ENCODE assay signal across 1 cellular context in genomic region chr3:142098974-142099373, GRCh38.
TF ChIP-seq lines count a peak whose summit lies in the region.

No MANE protein-coding gene starts in this region.

TF ChIP-seq in K562, 482 proteins besides CTCF, POLR2A, EP300 and RAD21 (continued from another document and continues in another):
- TF ChIP-seq JUN (IDR thresholded peaks at IDR 0.05; ENCODE audit: borderline replicate concordance, low read depth, low read length): peak; percentile 84
- TF ChIP-seq JUN (CRISPR knock-in tag; IDR thresholded peaks at IDR 0.05; ENCODE audit: borderline replicate concordance): no peak
- no peak for TF ChIP-seq SREBF1 (IDR thresholded peaks at IDR 0.05; ENCODE audit: borderline replicate concordance, low read depth, low read length)
- TF ChIP-seq XRCC5 (IDR thresholded peaks at IDR 0.05; ENCODE audit: low read depth, low read length): no peak
- no peak for TF ChIP-seq KAT2B (IDR thresholded peaks at IDR 0.05; ENCODE audit: low read depth, low read length)
- TF ChIP-seq MTF1 (CRISPR knock-in tag; IDR thresholded peaks at IDR 0.05; ENCODE audit: borderline replicate concordance): no peak
- TF ChIP-seq CREB3L1 (IDR thresholded peaks at IDR 0.05; ENCODE audit: borderline replicate concordance, low read depth): no peak
- TF ChIP-seq SIN3B (IDR thresholded peaks at IDR 0.05; ENCODE audit: low read depth): no peak
- no peak for TF ChIP-seq HES1 (IDR thresholded peaks at IDR 0.05; ENCODE audit: low read depth)
- no peak for TF ChIP-seq MEF2A (IDR thresholded peaks at IDR 0.05; ENCODE audit: control insufficient read depth, low read depth, low read length)
- TF ChIP-seq, protein P1, sequence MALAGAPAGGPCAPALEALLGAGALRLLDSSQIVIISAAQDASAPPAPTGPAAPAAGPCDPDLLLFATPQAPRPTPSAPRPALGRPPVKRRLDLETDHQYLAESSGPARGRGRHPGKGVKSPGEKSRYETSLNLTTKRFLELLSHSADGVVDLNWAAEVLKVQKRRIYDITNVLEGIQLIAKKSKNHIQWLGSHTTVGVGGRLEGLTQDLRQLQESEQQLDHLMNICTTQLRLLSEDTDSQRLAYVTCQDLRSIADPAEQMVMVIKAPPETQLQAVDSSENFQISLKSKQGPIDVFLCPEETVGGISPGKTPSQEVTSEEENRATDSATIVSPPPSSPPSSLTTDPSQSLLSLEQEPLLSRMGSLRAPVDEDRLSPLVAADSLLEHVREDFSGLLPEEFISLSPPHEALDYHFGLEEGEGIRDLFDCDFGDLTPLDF (CRISPR knock-in tag; IDR thresholded peaks at IDR 0.05): no peak
- no peak for TF ChIP-seq MXI1 (IDR thresholded peaks at IDR 0.05; ENCODE audit: low read depth, low read length)
- TF ChIP-seq ETV6 (IDR thresholded peaks at IDR 0.05; ENCODE audit: borderline replicate concordance in 1 of 2, low read depth in 2 of 2, low read length in 1 of 2): no peak
- TF ChIP-seq ETV6 (CRISPR knock-in tag; IDR thresholded peaks at IDR 0.05; ENCODE audit: borderline replicate concordance): no peak
- TF ChIP-seq ARID1B (IDR thresholded peaks at IDR 0.05): peak; percentile 77
- TF ChIP-seq NCOA6 (IDR thresholded peaks at IDR 0.05): 0 out of 2 replicates have a peak, but pooled peaks have one; percentile 23
- TF ChIP-seq SMARCC2 (IDR thresholded peaks at IDR 0.05; ENCODE audit: low read depth): peak; percentile 51; the same call in 1 of the 2 replicates
- TF ChIP-seq DPF2 (IDR thresholded peaks at IDR 0.05): peak; percentile 85
- TF ChIP-seq FOSL1 (tag; conservative IDR thresholded peaks at IDR 0.05): peak; percentile 96
- TF ChIP-seq NCOA2 (IDR thresholded peaks at IDR 0.05; ENCODE audit: partially characterized antibody in 2 of 2): no peak
- no peak for TF ChIP-seq ZSCAN29 (IDR thresholded peaks at IDR 0.05)
- TF ChIP-seq ZC3H11A (IDR thresholded peaks at IDR 0.05; ENCODE audit: low read depth, low read length): no peak
- TF ChIP-seq ZNF778 (CRISPR knock-in tag; IDR thresholded peaks at IDR 0.05): no peak
- TF ChIP-seq NR2C1 (IDR thresholded peaks at IDR 0.05): peak; percentile 38; the same call in 1 of the 2 replicates
- no peak for TF ChIP-seq NR2C1 (tag; IDR thresholded peaks at IDR 0.05)
- TF ChIP-seq ERF (CRISPR knock-in tag; IDR thresholded peaks at IDR 0.05): no peak
- no peak for TF ChIP-seq NFE2L1 (tag; IDR thresholded peaks at IDR 0.05; ENCODE audit: borderline replicate concordance, low read depth)
- no peak for TF ChIP-seq KLF6 (CRISPR knock-in tag; IDR thresholded peaks at IDR 0.05; ENCODE audit: borderline replicate concordance)
- TF ChIP-seq HDAC6 (IDR thresholded peaks at IDR 0.05; ENCODE audit: low read depth, low read length): no peak
- TF ChIP-seq HMGN3 (IDR thresholded peaks at IDR 0.05; ENCODE audit: borderline replicate concordance, extremely low read depth, insufficient read length, low read depth, low read length): no peak
- no peak for TF ChIP-seq PTTG1 (tag; IDR thresholded peaks at IDR 0.05; ENCODE audit: low read depth)
- TF ChIP-seq TCF7L2 (IDR thresholded peaks at IDR 0.05; ENCODE audit: low read depth, low read length): no peak
- TF ChIP-seq ZNF830 (CRISPR knock-in tag; IDR thresholded peaks at IDR 0.05): no peak
- TF ChIP-seq, protein P2, sequence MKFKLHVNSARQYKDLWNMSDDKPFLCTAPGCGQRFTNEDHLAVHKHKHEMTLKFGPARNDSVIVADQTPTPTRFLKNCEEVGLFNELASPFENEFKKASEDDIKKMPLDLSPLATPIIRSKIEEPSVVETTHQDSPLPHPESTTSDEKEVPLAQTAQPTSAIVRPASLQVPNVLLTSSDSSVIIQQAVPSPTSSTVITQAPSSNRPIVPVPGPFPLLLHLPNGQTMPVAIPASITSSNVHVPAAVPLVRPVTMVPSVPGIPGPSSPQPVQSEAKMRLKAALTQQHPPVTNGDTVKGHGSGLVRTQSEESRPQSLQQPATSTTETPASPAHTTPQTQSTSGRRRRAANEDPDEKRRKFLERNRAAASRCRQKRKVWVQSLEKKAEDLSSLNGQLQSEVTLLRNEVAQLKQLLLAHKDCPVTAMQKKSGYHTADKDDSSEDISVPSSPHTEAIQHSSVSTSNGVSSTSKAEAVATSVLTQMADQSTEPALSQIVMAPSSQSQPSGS (CRISPR knock-in tag; IDR thresholded peaks at IDR 0.05): no peak
- TF ChIP-seq FOS (IDR thresholded peaks at IDR 0.05; ENCODE audit: extremely low read depth, insufficient read length): peak; percentile 18
- no peak; the same call in 1 of the 2 replicates for TF ChIP-seq SPI1 (IDR thresholded peaks at IDR 0.05; ENCODE audit: borderline replicate concordance, low read depth, low read length)
- TF ChIP-seq ZBTB2 (IDR thresholded peaks at IDR 0.05): no peak
- TF ChIP-seq HSF4 (CRISPR knock-in tag; IDR thresholded peaks at IDR 0.05; ENCODE audit: borderline replicate concordance): no peak
- no peak for TF ChIP-seq PRDM10 (IDR thresholded peaks at IDR 0.05; ENCODE audit: partially characterized antibody)
- no peak for TF ChIP-seq TSC22D4 (tag; IDR thresholded peaks at IDR 0.05)
- no peak for TF ChIP-seq SUPT5H (IDR thresholded peaks at IDR 0.05)
- no peak for TF ChIP-seq POLR2AphosphoS2 (IDR thresholded peaks at IDR 0.05; ENCODE audit: low read length)
- no peak for TF ChIP-seq ARID4B (CRISPR knock-in tag; IDR thresholded peaks at IDR 0.05)
- no peak for TF ChIP-seq ELK1 (CRISPR knock-in tag; IDR thresholded peaks at IDR 0.05)
- TF ChIP-seq RBM34 (IDR thresholded peaks at IDR 0.05; ENCODE audit: borderline replicate concordance, insufficient read depth, low read length): no peak
- no peak for TF ChIP-seq ZNF57 (CRISPR knock-in tag; IDR thresholded peaks at IDR 0.05)
- TF ChIP-seq FOXK1 (CRISPR knock-in tag; IDR thresholded peaks at IDR 0.05; ENCODE audit: borderline replicate concordance): no peak
- TF ChIP-seq NONO (IDR thresholded peaks at IDR 0.05; ENCODE audit: low read depth in 2 of 2, low read length in 1 of 2): no peak
- TF ChIP-seq HDAC3 (IDR thresholded peaks at IDR 0.05; ENCODE audit: borderline replicate concordance, partially characterized antibody): peak; percentile 20
- TF ChIP-seq, protein P3, sequence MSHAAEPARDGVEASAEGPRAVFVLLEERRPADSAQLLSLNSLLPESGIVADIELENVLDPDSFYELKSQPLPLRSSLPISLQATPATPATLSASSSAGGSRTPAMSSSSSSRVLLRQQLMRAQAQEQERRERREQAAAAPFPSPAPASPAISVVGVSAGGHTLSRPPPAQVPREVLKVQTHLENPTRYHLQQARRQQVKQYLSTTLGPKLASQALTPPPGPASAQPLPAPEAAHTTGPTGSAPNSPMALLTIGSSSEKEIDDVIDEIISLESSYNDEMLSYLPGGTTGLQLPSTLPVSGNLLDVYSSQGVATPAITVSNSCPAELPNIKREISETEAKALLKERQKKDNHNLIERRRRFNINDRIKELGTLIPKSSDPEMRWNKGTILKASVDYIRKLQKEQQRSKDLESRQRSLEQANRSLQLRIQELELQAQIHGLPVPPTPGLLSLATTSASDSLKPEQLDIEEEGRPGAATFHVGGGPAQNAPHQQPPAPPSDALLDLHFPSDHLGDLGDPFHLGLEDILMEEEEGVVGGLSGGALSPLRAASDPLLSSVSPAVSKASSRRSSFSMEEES (CRISPR knock-in tag; IDR thresholded peaks at IDR 0.05): peak; percentile 22; the same call in 1 of the 2 replicates
